In the genomic region with DNA sequence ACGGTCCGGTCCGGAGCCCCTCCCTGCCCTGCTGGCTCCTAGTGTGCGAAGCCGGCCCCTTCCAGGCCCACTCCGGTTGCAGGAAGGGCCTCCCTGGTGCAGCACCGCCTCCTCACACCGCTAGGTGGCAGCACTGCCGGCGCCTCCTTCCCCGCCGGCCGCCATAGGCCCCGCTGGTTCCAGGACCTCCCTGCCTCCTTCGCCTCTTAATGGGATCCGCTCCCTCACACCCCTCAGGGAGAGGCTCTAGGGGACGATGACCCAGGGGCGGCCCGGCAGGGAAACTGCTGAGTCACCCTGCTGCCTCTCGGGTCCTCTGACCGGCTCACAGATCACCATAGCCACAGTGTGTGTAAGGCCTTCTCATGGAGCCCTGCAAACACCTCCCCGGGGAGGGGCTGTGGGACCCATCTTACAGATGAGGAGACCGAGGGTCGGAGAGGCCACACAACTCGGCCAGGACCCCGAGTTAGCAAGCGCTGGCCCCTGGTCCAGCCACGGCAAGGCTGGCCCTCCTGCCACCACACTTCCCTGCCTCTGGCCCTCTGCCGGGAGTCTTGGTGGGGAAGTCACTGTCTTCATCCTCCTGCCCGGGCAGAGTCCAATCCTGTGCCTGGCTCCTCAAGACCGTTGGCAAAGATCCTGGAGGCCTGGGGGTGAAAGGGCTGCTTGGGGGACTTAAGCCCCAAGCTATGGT, we compare ENCODE assay signal across 8 cellular contexts. TPM values are rescaled to one million over a fixed set of nuclear protein-coding genes. Genes with fewer than 3 reads are reported as not detected.
A peak's percentile ranks its signal among the peaks of the same experiment; 100 is the strongest.
DNase-seq lines count a peak whose midpoint lies in the region; ATAC-seq and TF ChIP-seq lines count a peak whose summit lies in the region.

No MANE protein-coding gene starts in this region.

- H3K79me2 ChIP-seq in DOHH2 (ENCODE audit: control insufficient read depth, low read length), result no peaks in the 10 kb centered on the region

- no peak overlapping the region for H3K27ac ChIP-seq in DOHH2 (ENCODE audit: low read depth, low read length)
- no peak overlapping the region for H3K27ac ChIP-seq in ascending aorta

- H3K27me3 ChIP-seq in DOHH2 (ENCODE audit: control insufficient read depth, low read length), result peaks cover 17% of the 10 kb centered on the region
- peaks cover 10% of the 10 kb centered on the region for H3K27me3 ChIP-seq in ascending aorta

- no peaks in the 10 kb centered on the region for H3F3A ChIP-seq in DOHH2 (ENCODE audit: control insufficient read depth, insufficient read depth)

- DNase-seq in T-helper 2 cell, result peak in 4 of 5 experiments; percentile 31 to 47 (median 40)
- DNase-seq in ascending aorta (ENCODE audit: low spot score in 2 of 2), result no peak
- DNase-seq in iPS-NIHi7 (ENCODE audit: extremely low spot score), result peak; percentile 83
- DNase-seq in stimulated activated CD4-positive, alpha-beta T cell treated with anti-CD3 and anti-CD28 coated beads, Interleukin-1b, Interleukin-23, amount 100 ng/mL, for 1 hour (ENCODE audit: low read depth in 2 of 2), result peak; percentile 7 to 41

- ATAC-seq in HG03342 (IDR thresholded peaks at IDR 0.05; ENCODE audit: unreplicated experiment) (peak; percentile 53), GM18511 (IDR thresholded peaks at IDR 0.05; ENCODE audit: unreplicated experiment) (no peak), GM18868 (IDR thresholded peaks at IDR 0.05; ENCODE audit: unreplicated experiment) (no peak)

- H4K20me1 ChIP-seq in DOHH2 (ENCODE audit: control insufficient read depth, insufficient read depth, low read depth, low read length), result no peaks in the 10 kb centered on the region

- H3K4me2 ChIP-seq in DOHH2 (ENCODE audit: low read length), result peak overlapping the region; percentile 58

- H3K9me3 ChIP-seq in DOHH2 (ENCODE audit: control insufficient read depth, insufficient read depth, low read length), result no peaks in the 10 kb centered on the region
- H3K9me3 ChIP-seq in ascending aorta, result no peaks in the 10 kb centered on the region

- no peaks in the 10 kb centered on the region for H3K36me3 ChIP-seq in DOHH2 (ENCODE audit: control insufficient read depth, low read length)
- no peaks in the 10 kb centered on the region for H3K36me3 ChIP-seq in ascending aorta

- peaks cover 21% of the 10 kb centered on the region for H3K4me1 ChIP-seq in DOHH2 (ENCODE audit: control insufficient read depth, low read length)
- H3K4me1 ChIP-seq in ascending aorta, result no peaks in the 10 kb centered on the region

- intact Hi-C loops in ascending aorta (cut with DNase I), result no loop called here

- peak; percentile 95 for TF ChIP-seq CTCF in DOHH2 (IDR thresholded peaks at IDR 0.05; ENCODE audit: low read depth, low read length, poor library complexity, severe bottlenecking)
- peak; percentile 46 to 86 (median 79) for TF ChIP-seq CTCF in ascending aorta (IDR thresholded peaks at IDR 0.05)

- H3K9me2 ChIP-seq in DOHH2 (replicated peaks; ENCODE audit: control insufficient read depth, low read length), result no peaks in the 10 kb centered on the region

- H3K4me3 ChIP-seq in DOHH2 (ENCODE audit: low read length) (peak overlapping the region; percentile 40; the same call in 1 of the 2 replicates), ascending aorta (no peak overlapping the region)

RNA-seq across cellular contexts. Expression of a gene that starts 1.6 kb away (rescaled TPM):
- total RNA-seq in ascending aorta, result 6.9 TPM

Comparison
In these comparisons a context has a peak if more than half of its experiments do, and no peak if none do; other contexts are left out.
1. DNase-seq: peak in T-helper 2 cell (4 of 5), iPS-NIHi7 (single experiment) and stimulated activated CD4-positive, alpha-beta T cell treated with anti-CD3 and anti-CD28 coated beads, Interleukin-1b, Interleukin-23, amount 100 ng/mL, for 1 hour (2 of 2); none in ascending aorta (0 of 2).